1 cellular context compared by ENCODE assay signal in the genomic region with DNA sequence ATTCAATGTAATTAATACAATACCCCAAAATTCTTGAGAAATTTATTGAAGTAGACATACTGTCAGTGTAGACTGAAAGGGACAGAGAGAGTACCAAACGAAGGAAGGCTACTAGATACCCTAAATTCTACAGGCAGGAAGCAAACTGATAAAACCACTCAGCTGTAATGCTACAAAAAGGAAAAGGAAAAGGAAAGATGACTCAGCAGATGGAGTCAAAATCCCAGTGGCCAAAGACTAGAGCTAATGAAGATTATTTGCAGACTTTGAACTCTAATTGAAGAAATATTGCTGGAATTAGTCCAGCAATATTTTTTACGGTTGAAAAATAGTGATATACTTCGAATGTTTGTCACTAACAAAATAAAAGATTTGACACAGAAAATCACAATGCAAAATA.
TF ChIP-seq lines count a peak whose summit lies in the region.

No MANE protein-coding gene starts in this region.

TF ChIP-seq in GM23338, 12 proteins besides CTCF, POLR2A, EP300 and RAD21 (continued from another document):
- TF ChIP-seq STAT1 (IDR thresholded peaks at IDR 0.05; ENCODE audit: unreplicated experiment) (no peak), EZH2phosphoT487 (IDR thresholded peaks at IDR 0.05; ENCODE audit: unreplicated experiment) (no peak), ZNF331 (CRISPR knock-in tag; IDR thresholded peaks at IDR 0.05; ENCODE audit: low read depth) (no peak)
